1 cellular context compared by ENCODE assay signal in the genomic region with DNA sequence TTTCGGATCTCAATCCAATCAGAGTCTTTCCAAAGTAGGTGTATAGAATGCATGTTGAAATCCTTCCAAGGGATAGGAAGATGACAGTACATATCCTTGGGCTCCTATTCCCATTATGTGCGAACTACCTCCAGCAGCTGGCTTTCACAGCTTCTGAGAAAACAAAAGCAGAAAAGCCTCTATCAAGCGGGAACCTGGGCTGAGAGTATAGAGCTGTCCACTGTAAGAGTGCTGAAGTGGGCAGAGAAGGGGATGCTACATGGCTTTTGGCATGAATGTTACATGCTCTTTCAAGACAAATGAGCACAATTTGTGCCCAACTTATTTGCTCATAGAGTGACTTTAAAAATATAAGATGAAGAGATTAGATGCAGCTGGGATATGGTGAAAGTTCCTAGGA.
TF ChIP-seq lines count a peak whose summit lies in the region.

No MANE protein-coding gene starts in this region.

TF ChIP-seq in HCT116, 20 proteins besides CTCF, POLR2A, EP300 and RAD21 (continued from another document):
- no peak for TF ChIP-seq YY1 (IDR thresholded peaks at IDR 0.05; ENCODE audit: extremely low read depth, insufficient replicate concordance, low read depth, low read length)
- no peak for TF ChIP-seq CEBPB (IDR thresholded peaks at IDR 0.05; ENCODE audit: low read depth)
